In the genomic region with DNA sequence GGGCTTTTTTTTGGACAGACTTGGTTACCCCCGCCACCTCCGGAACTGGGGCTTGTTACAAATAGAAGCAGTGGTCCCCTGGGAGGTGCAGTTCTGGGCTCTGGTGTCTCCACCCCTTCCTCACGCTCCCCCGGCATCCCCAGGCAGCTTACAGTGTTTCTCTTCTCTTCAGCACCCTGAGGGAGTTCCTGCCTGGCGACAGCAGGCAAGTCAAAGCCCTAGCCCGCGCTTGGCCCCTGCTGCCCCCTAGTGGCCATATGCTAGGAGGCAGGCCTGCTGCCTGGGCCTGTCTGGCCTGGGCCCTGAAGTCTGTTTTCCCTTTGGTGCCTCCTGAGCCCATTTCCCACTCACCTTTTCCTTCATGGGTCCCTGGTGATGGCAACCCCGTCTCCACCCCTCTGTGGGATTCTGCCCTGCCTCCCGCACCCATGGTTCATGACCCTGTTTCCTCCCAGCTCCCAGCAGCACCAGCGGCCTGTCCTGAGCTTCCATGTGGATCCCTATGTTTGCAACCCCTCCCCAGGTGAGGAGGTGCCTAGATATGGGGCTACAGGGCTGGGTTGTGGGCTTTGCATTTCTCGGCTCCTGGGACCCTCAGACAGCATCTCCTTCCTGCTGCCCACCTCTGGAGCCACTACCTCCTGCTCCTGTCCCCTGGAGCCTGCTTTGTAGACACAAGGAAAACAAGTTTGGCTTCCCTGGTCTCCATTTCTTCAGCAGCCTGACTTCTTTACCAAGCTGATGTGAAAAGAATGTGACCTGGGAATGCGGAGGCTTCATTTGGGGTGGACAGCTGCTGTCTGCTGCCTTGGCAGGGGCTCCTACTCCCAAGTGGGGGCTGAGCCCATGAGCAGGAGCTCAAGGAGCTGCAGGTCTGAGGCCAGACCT, we compare ENCODE assay signal across 1 cellular context.
A peak's percentile ranks its signal among the peaks of the same experiment; 100 is the strongest.
TF ChIP-seq lines count a peak whose summit lies in the region.

No MANE protein-coding gene starts in this region.

TF ChIP-seq in IMR-90, 13 proteins besides CTCF, POLR2A, EP300 and RAD21 (continued from another document):
- TF ChIP-seq MXI1 (IDR thresholded peaks at IDR 0.05; ENCODE audit: borderline replicate concordance, low read depth, low read length): peak; percentile 44; the same call in 1 of the 2 replicates
- no peak for TF ChIP-seq RCOR1 (IDR thresholded peaks at IDR 0.05; ENCODE audit: insufficient replicate concordance, low read length)
- TF ChIP-seq NFE2L2 (IDR thresholded peaks at IDR 0.05; ENCODE audit: low read depth, low read length): no peak
- TF ChIP-seq SMC3 (IDR thresholded peaks at IDR 0.05; ENCODE audit: low read depth, low read length): peak; percentile 61
- no peak for TF ChIP-seq CHD1 (IDR thresholded peaks at IDR 0.05; ENCODE audit: low read depth, low read length)
- TF ChIP-seq BHLHE40 (IDR thresholded peaks at IDR 0.05; ENCODE audit: low read depth, low read length): no peak
- no peak for TF ChIP-seq FOS (IDR thresholded peaks at IDR 0.05; ENCODE audit: low read depth, low read length)
- TF ChIP-seq MAZ (IDR thresholded peaks at IDR 0.05; ENCODE audit: borderline replicate concordance, low read depth, low read length): peak; percentile 43; the same call in 1 of the 2 replicates
- TF ChIP-seq, protein P1, sequence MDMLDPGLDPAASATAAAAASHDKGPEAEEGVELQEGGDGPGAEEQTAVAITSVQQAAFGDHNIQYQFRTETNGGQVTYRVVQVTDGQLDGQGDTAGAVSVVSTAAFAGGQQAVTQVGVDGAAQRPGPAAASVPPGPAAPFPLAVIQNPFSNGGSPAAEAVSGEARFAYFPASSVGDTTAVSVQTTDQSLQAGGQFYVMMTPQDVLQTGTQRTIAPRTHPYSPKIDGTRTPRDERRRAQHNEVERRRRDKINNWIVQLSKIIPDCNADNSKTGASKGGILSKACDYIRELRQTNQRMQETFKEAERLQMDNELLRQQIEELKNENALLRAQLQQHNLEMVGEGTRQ (IDR thresholded peaks at IDR 0.05; ENCODE audit: low read depth, low read length): no peak
